ENCODE assay signal across 20 cellular contexts in genomic region chr17:49571764-49572163, GRCh38. TPM values are rescaled to one million over a fixed set of nuclear protein-coding genes. Genes with fewer than 3 reads are reported as not detected.
DNase-seq lines count a peak whose midpoint lies in the region; ATAC-seq and TF ChIP-seq lines count a peak whose summit lies in the region.
"Had no signal": no experiment of that assay in that cellular context is flagged by ENCODE, and none has a peak within 500 bp of the region (broad histone marks: within the 10 kb centered on the region; RNA-seq: fewer than 3 reads in every experiment).

No MANE protein-coding gene starts in this region.

- no peaks in the 10 kb centered on the region for H3K9me3 ChIP-seq in tibial artery

- peaks cover 0 to 5% (median 0%) of the 10 kb centered on the region in 5 experiments for H3K9me3 Mint-ChIP-seq in brain
- no peaks in the 10 kb centered on the region for H3K9me3 Mint-ChIP-seq in naive thymus-derived CD8-positive, alpha-beta T cell
- H3K9me3 Mint-ChIP-seq in stimulated activated memory B cell treated with anti-CD40 and anti-IgM and Interleukin-4, amounts not matched to agents 10 μg/mL and 1 μg/mL and 100 μg/mL, for 72 hours: no peaks in the 10 kb centered on the region
- H3K9me3 Mint-ChIP-seq: CD8-positive, alpha-beta memory T cell had no signal

- H3K27ac ChIP-seq in tibial artery (peak overlapping the region; percentile 93 to 97), caudate nucleus (ENCODE audit: low read depth, low read length) (no peak overlapping the region)
- H3K27ac ChIP-seq: PC-9 had no signal

- H3K27me3 ChIP-seq in tibial artery: no peaks in the 10 kb centered on the region

- H3K36me3 Mint-ChIP-seq in brain: no peaks in the 10 kb centered on the region
- no peaks in the 10 kb centered on the region for H3K36me3 Mint-ChIP-seq in naive thymus-derived CD8-positive, alpha-beta T cell
- H3K36me3 Mint-ChIP-seq in stimulated activated memory B cell treated with anti-CD40 and anti-IgM and Interleukin-4, amounts not matched to agents 10 μg/mL and 1 μg/mL and 100 μg/mL, for 72 hours: no peaks in the 10 kb centered on the region
- H3K36me3 Mint-ChIP-seq: CD8-positive, alpha-beta memory T cell had no signal

- H3K4me1 ChIP-seq in tibial artery: peaks cover 0 to 58% (median 43%) of the 10 kb centered on the region in 4 donors

- POLR2A ChIA-PET in naive thymus-derived CD8-positive, alpha-beta T cell (lab: Charles Lee): interaction anchor here (1.1 to 2.3 kb wide), 2 partner anchors 129 to 136 kb away, joined by 4 to 11 read pairs; partner anchors contain the start of gene SLC35B1

- no peak for ATAC-seq in naive thymus-derived CD8-positive, alpha-beta T cell
- no peak for ATAC-seq in stimulated activated memory B cell treated with anti-CD40 and anti-IgM and Interleukin-4, amounts not matched to agents 10 μg/mL and 1 μg/mL and 100 μg/mL, for 72 hours
- ATAC-seq: GM12878, HCT116 had no signal

- no peak overlapping the region for H3K4me3 ChIP-seq in tibial artery
- H3K4me3 ChIP-seq: GM12878, PC-9 had no signal

- DNase-seq in activated effector memory CD4-positive, alpha-beta T cell treated with anti-CD3 and anti-CD28 coated beads, Interleukin-2, amount 50 U/mL, for 16 hours: peak; percentile 8
- no peak for DNase-seq in activated effector memory CD4-positive, alpha-beta T cell treated with Interleukin-2 at 50 U/mL for 16 hours
- no peak for DNase-seq in naive thymus-derived CD8-positive, alpha-beta T cell
- no peak for DNase-seq in tibial artery
- DNase-seq in DMS 273 treated with DMSO at 0.1 percent for 48 hours (lab: John Stamatoyannopoulos, UW): no peak
- DNase-seq in caudate nucleus (lab: John Stamatoyannopoulos, UW): no peak
- DNase-seq: 8988T; CD8-positive, alpha-beta memory T cell; DMS79 treated with DMSO at 0.1 percent for 48 hours; KBM-7; NCI-H1048; NCI-H1436 treated with DMSO at 0.1 percent for 48 hours; NCI-H2029 treated with DMSO at 0.1 percent for 48 hours; NCI-H510A; NCI-H82; PC-9 had no signal

- H3K36me3 ChIP-seq in tibial artery: no peaks in the 10 kb centered on the region

- intact Hi-C loops in tibial artery (cut with DNase I; ENCODE audit: low total_unique reads): loop anchor here (2.0 to 5.0 kb wide), 2 partner anchors 123 to 206 kb away; no protein-coding TSS in a partner anchor

- peaks cover 65% of the 10 kb centered on the region for H3K27me3 Mint-ChIP-seq in brain
- H3K27me3 Mint-ChIP-seq in naive thymus-derived CD8-positive, alpha-beta T cell: peaks cover 11 to 51% (median 28%) of the 10 kb centered on the region in 5 donors
- H3K27me3 Mint-ChIP-seq in stimulated activated memory B cell treated with anti-CD40 and anti-IgM and Interleukin-4, amounts not matched to agents 10 μg/mL and 1 μg/mL and 100 μg/mL, for 72 hours: peaks cover 73% of the 10 kb centered on the region

- peak overlapping the region in 3 of 5 experiments; percentile 6 to 30 (median 26) for H3K4me3 Mint-ChIP-seq in brain
- H3K4me3 Mint-ChIP-seq in naive thymus-derived CD8-positive, alpha-beta T cell: peak overlapping the region in 6 of 10 donors; percentile 1 to 86 (median 14)
- no peak overlapping the region for H3K4me3 Mint-ChIP-seq in stimulated activated memory B cell treated with anti-CD40 and anti-IgM and Interleukin-4, amounts not matched to agents 10 μg/mL and 1 μg/mL and 100 μg/mL, for 72 hours

- H3K4me1 Mint-ChIP-seq in brain: peaks cover 7% of the 10 kb centered on the region
- peaks cover 7 to 22% (median 17%) of the 10 kb centered on the region in 4 donors for H3K4me1 Mint-ChIP-seq in naive thymus-derived CD8-positive, alpha-beta T cell
- H3K4me1 Mint-ChIP-seq in stimulated activated memory B cell treated with anti-CD40 and anti-IgM and Interleukin-4, amounts not matched to agents 10 μg/mL and 1 μg/mL and 100 μg/mL, for 72 hours: peaks cover 15% of the 10 kb centered on the region

- peak overlapping the region in 4 of 5 experiments; percentile 0 to 72 (median 28) for H3K27ac Mint-ChIP-seq in brain
- peak overlapping the region in 2 of 10 donors; percentile 13 to 20 for H3K27ac Mint-ChIP-seq in naive thymus-derived CD8-positive, alpha-beta T cell
- H3K27ac Mint-ChIP-seq in stimulated activated memory B cell treated with anti-CD40 and anti-IgM and Interleukin-4, amounts not matched to agents 10 μg/mL and 1 μg/mL and 100 μg/mL, for 72 hours: no peak overlapping the region

- TF ChIP-seq CTCF in brain (conservative IDR thresholded peaks at IDR 0.05): no peak
- no peak for TF ChIP-seq CTCF in tibial artery (IDR thresholded peaks at IDR 0.05)

RNA-seq across cellular contexts. Expression of gene NXPH3, which starts 3.9 kb away (rescaled TPM):
- 5.1 TPM for polyA plus RNA-seq in brain (ENCODE audit: insufficient read depth, low read depth, low replicate concordance)
- not detected for total RNA-seq in naive thymus-derived CD8-positive, alpha-beta T cell
- not detected for polyA plus RNA-seq in naive thymus-derived CD8-positive, alpha-beta T cell
- total RNA-seq: PC-9 had no signal
- polyA plus RNA-seq: CD8-positive, alpha-beta memory T cell had no signal
